Comparison of ENCODE assay signal across 8 cellular contexts in genomic region chr1:231931846-231932454, GRCh38.
A peak's percentile ranks its signal among the peaks of the same experiment; 100 is the strongest.
DNase-seq lines count a peak whose midpoint lies in the region; ATAC-seq, FAIRE-seq and TF ChIP-seq lines count a peak whose summit lies in the region.

No MANE protein-coding gene starts in this region.

- peaks cover 6% of the 10 kb centered on the region for H3K9me3 ChIP-seq in mucosa of descending colon

- intact Hi-C loops in mucosa of descending colon (cut with DNase I, micrococcal nuclease): no loop called here

- no peak for FAIRE-seq in HTR-8/SVneo (lab: Jason Lieb, UNC)

- no peak overlapping the region for H3K4me3 Mint-ChIP-seq in activated T-cell treated with anti-CD3 and anti-CD28 coated beads, Interleukin-2, amount 50 U/mL, for 72 hours

- no peaks in the 10 kb centered on the region for H3K36me3 Mint-ChIP-seq in activated T-cell treated with anti-CD3 and anti-CD28 coated beads, Interleukin-2, amount 50 U/mL, for 72 hours (ENCODE audit: insufficient read depth in 2 of 2)

- no peaks in the 10 kb centered on the region for H3K36me3 ChIP-seq in mucosa of descending colon (ENCODE audit: low read depth)

- no peak overlapping the region for H3K27ac Mint-ChIP-seq in activated T-cell treated with anti-CD3 and anti-CD28 coated beads, Interleukin-2, amount 50 U/mL, for 72 hours

- ATAC-seq in activated T-cell treated with anti-CD3 and anti-CD28 coated beads, Interleukin-2, amount 50 U/mL, for 72 hours (replicated peaks in 1 of 2): no peak
- ATAC-seq in mucosa of descending colon (no peak), GM18517 (IDR thresholded peaks at IDR 0.05; ENCODE audit: unreplicated experiment) (no peak)

- TF ChIP-seq CTCF in mucosa of descending colon (IDR thresholded peaks at IDR 0.05): peak; percentile 44

- no peaks in the 10 kb centered on the region for H3K27me3 Mint-ChIP-seq in activated T-cell treated with anti-CD3 and anti-CD28 coated beads, Interleukin-2, amount 50 U/mL, for 72 hours (ENCODE audit: low read depth)

- DNase-seq in CMK (ENCODE audit: low read depth) (peak; percentile 56), KBM-7 (peak; percentile 59), mucosa of descending colon (peak in 1 of 3 donors; percentile 21), HTR-8/SVneo (ENCODE audit: insufficient read length, low spot score) (no peak), glomerular visceral epithelial cell (ENCODE audit: extremely low spot score) (no peak), SK-N-DZ (ENCODE audit: low spot score) (no peak)
- DNase-seq in activated T-cell treated with anti-CD3 and anti-CD28 coated beads, Interleukin-2, amount 50 U/mL, for 72 hours: peak; percentile 18 to 30

- peaks cover 12% of the 10 kb centered on the region for H3K4me1 ChIP-seq in mucosa of descending colon (ENCODE audit: low read depth)

- in situ Hi-C loops in KBM-7 (cut with MboI; ENCODE audit: low pct_unique_long_range_greater_than_20kb, low sequenced_read_pairs): no loop called here

- peaks cover 14% of the 10 kb centered on the region for H3K4me1 Mint-ChIP-seq in activated T-cell treated with anti-CD3 and anti-CD28 coated beads, Interleukin-2, amount 50 U/mL, for 72 hours (ENCODE audit: low read depth)

- H3K4me3 ChIP-seq in mucosa of descending colon: no peak overlapping the region

- peaks cover 0 to 1% of the 10 kb centered on the region in 2 donors for H3K9me3 Mint-ChIP-seq in activated T-cell treated with anti-CD3 and anti-CD28 coated beads, Interleukin-2, amount 50 U/mL, for 72 hours

Comparison
In these comparisons a context has a peak if more than half of its experiments do, and no peak if none do; other contexts are left out.
1. DNase-seq: peak in CMK (single experiment), KBM-7 (single experiment) and activated T-cell treated with anti-CD3 and anti-CD28 coated beads, Interleukin-2, amount 50 U/mL, for 72 hours (2 of 2); none in HTR-8/SVneo (single experiment), glomerular visceral epithelial cell (single experiment) and SK-N-DZ (single experiment).